ENCODE assay signal across 16 cellular contexts in genomic region chr15:70932397-70932796, GRCh38. TPM values are rescaled to one million over a fixed set of nuclear protein-coding genes. Genes with fewer than 3 reads are reported as not detected.
A peak's percentile ranks its signal among the peaks of the same experiment; 100 is the strongest.
DNase-seq lines count a peak whose midpoint lies in the region; ATAC-seq, FAIRE-seq and TF ChIP-seq lines count a peak whose summit lies in the region.
"Had no signal": no experiment of that assay in that cellular context is flagged by ENCODE, and none has a peak within 500 bp of the region (broad histone marks: within the 10 kb centered on the region; RNA-seq: fewer than 3 reads in every experiment).

No MANE protein-coding gene starts in this region.

- TF ChIP-seq CTCF in GM12878 (IDR thresholded peaks at IDR 0.05 in 2 of 3, conservative IDR thresholded peaks at IDR 0.05 in 1 of 3; ENCODE audit: control insufficient read depth in 2 of 3, extremely low read depth in 1 of 3, insufficient read depth in 1 of 3, low read depth in 3 of 3, low read length in 3 of 3), result no peak
- no peak for TF ChIP-seq CTCF in CD14-positive monocyte (IDR thresholded peaks at IDR 0.05)
- no peak for TF ChIP-seq CTCF in foreskin keratinocyte (conservative IDR thresholded peaks at IDR 0.05)
- no peak for TF ChIP-seq CTCF in right atrium auricular region (IDR thresholded peaks at IDR 0.05)

- H3K36me3 Mint-ChIP-seq in CD14-positive monocyte, result no peaks in the 10 kb centered on the region
- H3K36me3 Mint-ChIP-seq: CD4-positive, CD25-positive, alpha-beta regulatory T cell had no signal

- H3K27me3 ChIP-seq in GM12878 (replicated peaks in 1 of 2; ENCODE audit: control insufficient read depth in 2 of 2, insufficient read depth in 2 of 2, low read length in 1 of 2), result no peaks in the 10 kb centered on the region
- H3K27me3 ChIP-seq in foreskin keratinocyte, result no peaks in the 10 kb centered on the region
- no peaks in the 10 kb centered on the region for H3K27me3 ChIP-seq in right atrium auricular region

- 50% methylated on average over 2 of the region's 2 CpGs for WGBS in GM12878 (ENCODE audit: insufficient coverage, insufficient replicate concordance, low lambda C conversion rate, missing lambda C conversion rate)

- no peaks in the 10 kb centered on the region for H4K20me1 ChIP-seq in GM12878 (ENCODE audit: control insufficient read depth, insufficient read depth)

- H3K9me3 ChIP-seq in GM12878 (replicated peaks; ENCODE audit: control insufficient read depth, insufficient read depth, low read length) (no peaks in the 10 kb centered on the region), right atrium auricular region (no peaks in the 10 kb centered on the region)

- intact Hi-C loops in GM12878 (cut with micrococcal nuclease; ENCODE audit: unreplicated experiment) (no loop called here), CD14-positive monocyte (cut with micrococcal nuclease) (no loop called here)

- DNase-seq in NOMO-1 treated with DMSO at 0.1 percent for 48 hours (lab: John Stamatoyannopoulos, UW; ENCODE audit: unreplicated experiment) (peak; percentile 45), NOMO-1 treated with dmso at 0.1 percent for 144 hours (lab: John Stamatoyannopoulos, UW; ENCODE audit: unreplicated experiment) (no peak), GM12878 (ENCODE audit: low read depth, low spot score) (peak; percentile 7), kidney tubule cell (ENCODE audit: low spot score) (peak; percentile 37), CD14-positive monocyte (ENCODE audit: low spot score) (no peak), foreskin keratinocyte (no peak), right atrium auricular region (ENCODE audit: low spot score) (no peak)
- DNase-seq: Calu3; CD4-positive, CD25-positive, alpha-beta regulatory T cell; DMS 273 treated with DMSO at 0.1 percent for 48 hours; H7 had no signal

- POLR2A ChIA-PET in GM12878 (lab: Charles Lee), result interaction anchor here (0.6 kb wide), 1 partner anchor 684 kb away, joined by 3 read pairs; no protein-coding TSS in a partner anchor

- no peak for TF ChIP-seq POLR2A in GM12878 (IDR thresholded peaks at IDR 0.05; ENCODE audit: low read depth, low read length)

- H3K27me3 Mint-ChIP-seq in CD14-positive monocyte (ENCODE audit: low read depth in 3 of 3), result peaks cover 0 to 5% (median 1%) of the 10 kb centered on the region in 3 donors

- no peak overlapping the region for H2AFZ ChIP-seq in GM12878 (ENCODE audit: control insufficient read depth, low read depth, low read length)
- H2AFZ ChIP-seq: GM23338 had no signal

- SMC1A ChIA-PET in GM12878 (lab: Charles Lee; ENCODE audit: uncharacterized antibody, unreplicated experiment), result interaction anchor here (0.9 to 1.2 kb wide), 2 partner anchors 9 to 10 kb away, joined by 3 to 4 read pairs; no protein-coding TSS in a partner anchor

- H3K27ac ChIP-seq in GM12878 (ENCODE audit: control insufficient read depth, insufficient read depth) (no peak overlapping the region), foreskin keratinocyte (no peak overlapping the region), right atrium auricular region (no peak overlapping the region)
- H3K27ac ChIP-seq: 22Rv1, HL-60 had no signal

- no peak for TF ChIP-seq EP300 in GM12878 (IDR thresholded peaks at IDR 0.05; ENCODE audit: borderline replicate concordance in 1 of 2, control insufficient read depth in 1 of 2, low read depth in 2 of 2, low read length in 2 of 2)

- peaks cover 6% of the 10 kb centered on the region for H3K4me1 Mint-ChIP-seq in CD14-positive monocyte
- H3K4me1 Mint-ChIP-seq: CD4-positive, CD25-positive, alpha-beta regulatory T cell had no signal

- FAIRE-seq in GM12878 (lab: Jason Lieb, UNC), result no peak
- FAIRE-seq: K562 had no signal

- H3K79me2 ChIP-seq in GM12878 (ENCODE audit: control insufficient read depth, insufficient read depth, low read length), result no peaks in the 10 kb centered on the region

- H3K36me3 ChIP-seq in GM12878 (ENCODE audit: control insufficient read depth in 2 of 2, insufficient read depth in 2 of 2, low read length in 1 of 2), result no peaks in the 10 kb centered on the region
- no peaks in the 10 kb centered on the region for H3K36me3 ChIP-seq in right atrium auricular region

- H3K4me2 ChIP-seq in GM12878 (ENCODE audit: control insufficient read depth, insufficient read depth), result 0 out of 2 replicates have a peak overlapping the region, but pooled peaks have one; percentile 17
- H3K4me2 ChIP-seq: GM23338 had no signal

- no peak overlapping the region for H3K27ac Mint-ChIP-seq in CD14-positive monocyte
- H3K27ac Mint-ChIP-seq: CD4-positive, CD25-positive, alpha-beta regulatory T cell; GM23338 had no signal

- H3K4me3 ChIP-seq in GM12878, result no peak overlapping the region
- H3K4me3 ChIP-seq in right atrium auricular region, result no peak overlapping the region
- H3K4me3 ChIP-seq: GM23338, K562 had no signal

- H3K4me1 ChIP-seq in GM12878 (ENCODE audit: control insufficient read depth, insufficient read depth, low read length) (peaks cover 6% of the 10 kb centered on the region; the same call in 1 of the 2 replicates), foreskin keratinocyte (peaks cover 5% of the 10 kb centered on the region), right atrium auricular region (no peaks in the 10 kb centered on the region)

- no peak for TF ChIP-seq RAD21 in GM12878 (IDR thresholded peaks at IDR 0.05; ENCODE audit: insufficient read depth, low read depth, low read length)

- H3K4me3 Mint-ChIP-seq in CD14-positive monocyte, result no peak overlapping the region
- H3K4me3 Mint-ChIP-seq: CD4-positive, CD25-positive, alpha-beta regulatory T cell; GM23338 had no signal

- RAD21 ChIA-PET in GM12878 (lab: Charles Lee; ENCODE audit: unreplicated experiment), result no interaction called here

- ATAC-seq in GM12878, result no peak
- ATAC-seq in foreskin keratinocyte, result no peak
- ATAC-seq in HG03196 (IDR thresholded peaks at IDR 0.05; ENCODE audit: unreplicated experiment), result no peak
- ATAC-seq: GM23338, K562 had no signal

- CTCF ChIA-PET in GM12878 (lab: Yijun Ruan, JAX), result no interaction called here

- H3K9ac ChIP-seq in GM12878 (ENCODE audit: control insufficient read depth, insufficient read depth, low read length), result no peak overlapping the region

- in situ Hi-C loops in GM12878 (cut with MboI), result no loop called here

- BruUV-seq in GM12878 (replicated peaks; lab: Mats Ljungman, UMichigan), result no TSS peak

- H3K9me3 Mint-ChIP-seq in CD14-positive monocyte, result peaks cover 0 to 2% (median 2%) of the 10 kb centered on the region in 7 donors
- H3K9me3 Mint-ChIP-seq: GM23338 had no signal

TF ChIP-seq in GM12878, 131 proteins besides CTCF, POLR2A, EP300 and RAD21 (continues in another document):
- TF ChIP-seq POU2F2 (IDR thresholded peaks at IDR 0.05; ENCODE audit: borderline replicate concordance, low read depth, low read length) (no peak), ZNF274 (IDR thresholded peaks at IDR 0.05; ENCODE audit: insufficient read depth, insufficient read length) (no peak), JUNB (IDR thresholded peaks at IDR 0.05) (peak; percentile 34; the same call in 1 of the 2 replicates), ZNF217 (IDR thresholded peaks at IDR 0.05) (no peak)

RNA-seq across cellular contexts. Expression of gene LRRC49, which starts 39.8 kb away (rescaled TPM):
- total RNA-seq in GM12878 (2013; cell fraction: nucleolus; rRNA removed), result 34.5 and 36.4 TPM in 2 replicates
- 3.0 and 5.3 TPM in 2 replicates for total RNA-seq in GM12878 (2014; rRNA removed)
- total RNA-seq in GM12878 (2014; rRNA removed; fragmentation: Illumina TruSeq; extraction: Trizol), result 3.2 and 4.2 TPM in 2 replicates
- total RNA-seq in GM12878 (2021), result 2.9 and 3.7 TPM in 2 replicates
- polyA plus RNA-seq in GM12878 (2011; ENCODE audit: low read depth), result 2.3 TPM
- polyA plus RNA-seq in GM12878 (2011; rRNA removed), result 2.6 and 3.8 TPM in 2 replicates
- 0.90 and 1.4 TPM in 2 replicates for polyA plus RNA-seq in GM12878 (2011; cell fraction: cytosol; rRNA removed)
- polyA plus RNA-seq in GM12878 (2011; cell fraction: nucleus; rRNA removed), result 2.5 and 3.2 TPM in 2 replicates
- polyA plus RNA-seq in GM12878 (2012), result 1.2 and 1.7 TPM in 2 replicates
- 2.6 and 3.2 TPM in 2 replicates for polyA plus RNA-seq in GM12878 (2014; fragmentation: Illumina TruSeq; extraction: Trizol)
- polyA plus RNA-seq in GM12878 (2014; fragmentation: Nextera tagmentation; extraction: Ambion mirVana), result 1 to 10 TPM; 1.5 to 3.1 TPM
- 1.3 and 1.4 TPM in 2 replicates for polyA plus RNA-seq in GM12878 (2014; rRNA removed)
- 1 to 10 TPM; 2.8 to 3.7 TPM for polyA plus RNA-seq in GM12878 (2016; fragmentation: Nextera tagmentation; extraction: Ambion mirVana)
- 1.3 and 1.8 TPM in 2 replicates for polyA minus RNA-seq in GM12878 (2011; rRNA and poly(A)+ RNA removed)
- not detected in 2 replicates for polyA minus RNA-seq in GM12878 (2011; cell fraction: cytosol; rRNA and poly(A)+ RNA removed)
- 5.0 and 7.6 TPM in 2 replicates for polyA minus RNA-seq in GM12878 (2011; cell fraction: nucleus; rRNA and poly(A)+ RNA removed)
- under 1 TPM; 0.24 to 0.51 TPM for polyA plus RNA-seq in CD14-positive monocyte
- 11.0 and 11.8 TPM in 2 replicates for total RNA-seq in foreskin keratinocyte
- polyA plus RNA-seq in foreskin keratinocyte, result 7.9 and 8.6 TPM in 2 replicates
- 10 to 100 TPM; 23.4 to 35.3 TPM for total RNA-seq in right atrium auricular region
- total RNA-seq: CD4-positive, CD25-positive, alpha-beta regulatory T cell; K562 had no signal

RNA-seq across cellular contexts. Expression of gene THAP10, which starts 40.2 kb away (rescaled TPM):
- 0.20 and 0.25 TPM in 2 replicates for total RNA-seq in GM12878 (2013; cell fraction: nucleolus; rRNA removed)
- 1.3 and 1.4 TPM in 2 replicates for total RNA-seq in GM12878 (2014; rRNA removed)
- total RNA-seq in GM12878 (2014; rRNA removed; fragmentation: Illumina TruSeq; extraction: Trizol), result 0.76 and 1.1 TPM in 2 replicates
- 1.5 and 1.9 TPM in 2 replicates for total RNA-seq in GM12878 (2021)
- 0.26 TPM for polyA plus RNA-seq in GM12878 (2011; ENCODE audit: low read depth)
- polyA plus RNA-seq in GM12878 (2011; rRNA removed), result 0.40 and 0.41 TPM in 2 replicates
- polyA plus RNA-seq in GM12878 (2011; cell fraction: cytosol; rRNA removed), result 0.27 and 0.43 TPM in 2 replicates
- 0.22 and 0.34 TPM in 2 replicates for polyA plus RNA-seq in GM12878 (2011; cell fraction: nucleus; rRNA removed)
- polyA plus RNA-seq in GM12878 (2012), result 0.35 and 1.3 TPM in 2 replicates
- polyA plus RNA-seq in GM12878 (2014; fragmentation: Illumina TruSeq; extraction: Trizol), result 1.6 and 2.1 TPM in 2 replicates
- under 1 TPM; 0.35 to 0.39 TPM for polyA plus RNA-seq in GM12878 (2014; fragmentation: Nextera tagmentation; extraction: Ambion mirVana)
- polyA plus RNA-seq in GM12878 (2014; rRNA removed), result 0.91 and 2.2 TPM in 2 replicates
- polyA plus RNA-seq in GM12878 (2016; fragmentation: Nextera tagmentation; extraction: Ambion mirVana), result 1 to 10 TPM; 5.1 to 5.2 TPM
- polyA minus RNA-seq in GM12878 (2011; rRNA and poly(A)+ RNA removed), result 0.15 TPM in 2 replicates
- polyA minus RNA-seq in GM12878 (2011; cell fraction: cytosol; rRNA and poly(A)+ RNA removed), result 0.94 TPM in 1 of 2 replicates, not detected in the other
- 0.24 and 0.38 TPM in 2 replicates for polyA minus RNA-seq in GM12878 (2011; cell fraction: nucleus; rRNA and poly(A)+ RNA removed)
- polyA plus RNA-seq in CD14-positive monocyte, result under 1 TPM; 0.12 to 0.30 TPM
- total RNA-seq in foreskin keratinocyte, result 3.1 and 3.7 TPM in 2 replicates
- 2.0 and 2.8 TPM in 2 replicates for polyA plus RNA-seq in foreskin keratinocyte
- 1 to 10 TPM; 3.1 to 6.3 TPM for total RNA-seq in right atrium auricular region
- total RNA-seq: CD4-positive, CD25-positive, alpha-beta regulatory T cell had no signal
- polyA plus RNA-seq: CD4-positive, CD25-positive, alpha-beta regulatory T cell had no signal

Comparison
In these comparisons a context has a peak if more than half of its experiments do, and no peak if none do; other contexts are left out.
1. DNase-seq: peak in NOMO-1 treated with DMSO at 0.1 percent for 48 hours (single experiment), GM12878 (single experiment) and kidney tubule cell (single experiment); none in NOMO-1 treated with dmso at 0.1 percent for 144 hours (single experiment), CD14-positive monocyte (single experiment), foreskin keratinocyte (0 of 2) and right atrium auricular region (single experiment).